ENCODE assay signal across 12 cellular contexts in the genomic region with DNA sequence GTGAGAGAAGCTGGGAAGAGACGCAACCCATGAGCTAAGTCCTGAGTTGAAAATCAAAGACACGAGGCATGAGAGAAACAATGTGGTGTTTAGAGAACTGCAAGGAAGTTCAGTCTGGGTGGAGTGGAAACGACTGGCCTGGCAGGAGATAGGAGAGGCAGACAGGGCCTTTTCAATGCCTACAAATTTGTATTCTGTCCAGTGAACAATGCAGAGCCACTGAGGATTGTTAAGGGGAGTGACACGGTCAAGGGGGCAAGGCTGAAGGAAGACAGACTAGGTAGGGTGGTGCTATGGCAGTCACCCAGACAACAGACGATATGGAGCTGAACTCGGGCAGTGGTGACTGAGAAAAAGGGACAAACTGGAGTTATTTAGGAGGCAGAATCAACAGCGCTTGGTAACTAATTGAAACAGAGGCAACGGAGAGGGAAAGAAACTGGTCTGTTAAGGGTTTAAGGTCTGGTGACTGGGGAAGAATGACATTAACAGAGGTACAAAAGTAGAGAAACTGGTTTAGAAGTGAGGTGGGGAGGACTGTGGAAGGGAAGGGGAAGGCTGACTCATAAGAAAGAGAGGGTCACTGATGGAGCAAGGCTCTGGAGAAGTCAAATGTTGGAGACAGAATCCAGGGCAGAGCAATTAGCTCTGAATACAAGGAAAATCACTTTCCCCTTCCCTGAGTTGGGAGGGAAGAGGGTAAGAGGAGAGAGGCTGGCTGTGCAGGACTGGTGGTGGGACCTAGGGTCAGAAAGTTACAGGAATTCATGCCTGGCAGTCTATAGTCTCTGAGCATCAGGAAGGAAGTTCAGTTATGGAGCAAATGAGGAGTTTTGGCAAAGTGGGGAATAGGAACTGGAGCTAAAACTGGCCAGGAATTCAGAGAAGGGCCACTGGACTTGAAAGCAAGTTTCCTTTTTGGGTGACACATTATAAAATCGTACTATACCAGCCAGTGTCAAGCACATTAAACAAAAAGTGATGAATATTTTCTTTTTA.
DNase-seq lines count a peak whose midpoint lies in the region; ATAC-seq and TF ChIP-seq lines count a peak whose summit lies in the region.
"Had no signal": no experiment of that assay in that cellular context is flagged by ENCODE, and none has a peak within 500 bp of the region (broad histone marks: within the 10 kb centered on the region; RNA-seq: fewer than 3 reads in every experiment).

No MANE protein-coding gene starts in this region.

- H3K4me1 ChIP-seq in gastroesophageal sphincter = peaks cover 2 to 41% (median 14%) of the 10 kb centered on the region in 3 donors

- H3K4me3 ChIP-seq in AG04450 (ENCODE audit: low read depth, low read length) = no peak overlapping the region
- H3K4me3 ChIP-seq in gastroesophageal sphincter = no peak overlapping the region

- no peak for TF ChIP-seq POLR2A in gastroesophageal sphincter (IDR thresholded peaks at IDR 0.05)

- TF ChIP-seq EP300 in gastroesophageal sphincter (IDR thresholded peaks at IDR 0.05) = no peak

- TF ChIP-seq CTCF in AG04450 (IDR thresholded peaks at IDR 0.05; ENCODE audit: low read depth, low read length) (no peak), VCaP (conservative IDR thresholded peaks at IDR 0.05) (no peak), gastroesophageal sphincter (IDR thresholded peaks at IDR 0.05) (no peak), nephron progenitor cell (IDR thresholded peaks at IDR 0.05) (no peak)

- CTCF ChIA-PET in AG04450 (lab: Charles Lee) = interaction anchor here (1.0 to 2.7 kb wide), 4 partner anchors 56 to 158 kb away, joined by 3 to 14 read pairs (median 8); no protein-coding TSS in a partner anchor

- H3K9me3 ChIP-seq in AG04450 (ENCODE audit: control insufficient read depth, insufficient read depth, low read length) = no peaks in the 10 kb centered on the region
- H3K9me3 ChIP-seq in gastroesophageal sphincter = no peaks in the 10 kb centered on the region
- H3K9me3 ChIP-seq: neutrophil had no signal

- H3K27me3 Mint-ChIP-seq in nephron progenitor cell (ENCODE audit: low read depth, poor library complexity) = peaks cover 1% of the 10 kb centered on the region
- H3K27me3 Mint-ChIP-seq in natural killer cell treated with Interleukin-12 subunit alpha and Interleukin-12 subunit beta and Interleukin-15 and Interleukin-18, amount 100 ng/mL, for 72 hours = peaks cover 0 to 14% of the 10 kb centered on the region in 2 donors

- peak; percentile 46 for ATAC-seq in gastroesophageal sphincter
- no peak for ATAC-seq in natural killer cell treated with Interleukin-12 subunit alpha and Interleukin-12 subunit beta and Interleukin-15 and Interleukin-18, amount 100 ng/mL, for 72 hours

- peaks cover 44% of the 10 kb centered on the region for H3K4me1 Mint-ChIP-seq in nephron progenitor cell
- H3K4me1 Mint-ChIP-seq in natural killer cell treated with Interleukin-12 subunit alpha and Interleukin-12 subunit beta and Interleukin-15 and Interleukin-18, amount 100 ng/mL, for 72 hours (ENCODE audit: low read depth in 2 of 2) = no peaks in the 10 kb centered on the region

- no peaks in the 10 kb centered on the region for H3K36me3 ChIP-seq in gastroesophageal sphincter
- H3K36me3 ChIP-seq: neutrophil had no signal

- H3K36me3 Mint-ChIP-seq in nephron progenitor cell (ENCODE audit: low read depth) = peaks cover 26% of the 10 kb centered on the region
- H3K36me3 Mint-ChIP-seq in natural killer cell treated with Interleukin-12 subunit alpha and Interleukin-12 subunit beta and Interleukin-15 and Interleukin-18, amount 100 ng/mL, for 72 hours = no peaks in the 10 kb centered on the region

- no peak overlapping the region for H3K4me3 Mint-ChIP-seq in nephron progenitor cell
- no peak overlapping the region for H3K4me3 Mint-ChIP-seq in natural killer cell treated with Interleukin-12 subunit alpha and Interleukin-12 subunit beta and Interleukin-15 and Interleukin-18, amount 100 ng/mL, for 72 hours

- H3K27ac Mint-ChIP-seq in nephron progenitor cell = peak overlapping the region; percentile 90
- no peak overlapping the region for H3K27ac Mint-ChIP-seq in natural killer cell treated with Interleukin-12 subunit alpha and Interleukin-12 subunit beta and Interleukin-15 and Interleukin-18, amount 100 ng/mL, for 72 hours

- WGBS in gastroesophageal sphincter (ENCODE audit: low coverage in 1 of 2), 2 donors = 37 to 41% methylated on average over 6 to 9 of the region's 9 CpGs

- DNase-seq in AG04450 (ENCODE audit: low read depth, low spot score) (no peak), nephron progenitor cell (no peak), MV-4-11 (lab: John Stamatoyannopoulos, UW) (no peak), NCI-H2196 (lab: John Stamatoyannopoulos, UW; ENCODE audit: unreplicated experiment) (no peak), AG08395 (ENCODE audit: low spot score) (no peak)
- DNase-seq in natural killer cell treated with Interleukin-12 subunit alpha and Interleukin-12 subunit beta and Interleukin-15 and Interleukin-18, amount 100 ng/mL, for 72 hours (ENCODE audit: low spot score) = no peak
- DNase-seq: ACHN, GF-D8, NCI-H2171 had no signal

- H3K9me3 Mint-ChIP-seq in nephron progenitor cell = no peaks in the 10 kb centered on the region
- no peaks in the 10 kb centered on the region for H3K9me3 Mint-ChIP-seq in natural killer cell treated with Interleukin-12 subunit alpha and Interleukin-12 subunit beta and Interleukin-15 and Interleukin-18, amount 100 ng/mL, for 72 hours

- POLR2A ChIA-PET in AG04450 (lab: Yijun Ruan, JAX) = interaction anchor here (1.2 kb wide), 1 partner anchor 9 kb away, joined by 4 read pairs; no protein-coding TSS in a partner anchor

- no peaks in the 10 kb centered on the region for H3K27me3 ChIP-seq in AG04450 (ENCODE audit: control insufficient read depth, insufficient read depth, low read length)
- no peaks in the 10 kb centered on the region for H3K27me3 ChIP-seq in gastroesophageal sphincter
- H3K27me3 ChIP-seq: neutrophil had no signal

- H3K27ac ChIP-seq in AG04450 (ENCODE audit: low read depth, low read length) = peak overlapping the region; percentile 53
- H3K27ac ChIP-seq in VCaP = peak overlapping the region; percentile 59; the same call in 1 of the 2 replicates
- H3K27ac ChIP-seq in gastroesophageal sphincter = peak overlapping the region in 3 of 4 donors; percentile 57 to 73 (median 69)
- H3K27ac ChIP-seq: neutrophil had no signal
